In the genomic region with DNA sequence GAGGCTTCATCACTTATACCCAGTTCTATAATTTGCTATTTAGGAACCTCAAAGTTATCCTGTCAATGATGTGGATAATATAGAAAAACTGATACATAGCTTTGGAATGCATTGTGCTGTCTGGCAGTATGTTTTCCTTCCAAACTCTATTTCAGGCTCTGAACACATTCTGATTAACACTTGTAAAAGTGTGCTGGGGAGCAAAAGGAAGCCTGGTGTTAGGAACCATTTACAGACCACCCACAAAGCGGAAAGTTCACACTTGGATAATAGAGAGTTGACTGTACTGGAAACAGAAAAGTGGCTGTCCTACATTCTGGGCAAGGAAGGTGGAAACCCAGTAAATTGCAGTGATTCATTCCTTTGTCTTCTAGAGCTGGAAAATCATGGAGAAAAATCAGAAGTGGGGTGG, we compare ENCODE assay signal across 11 cellular contexts.
A peak's percentile ranks its signal among the peaks of the same experiment; 100 is the strongest.
DNase-seq lines count a peak whose midpoint lies in the region; ATAC-seq and TF ChIP-seq lines count a peak whose summit lies in the region.
"Had no signal": no experiment of that assay in that cellular context is flagged by ENCODE, and none has a peak within 500 bp of the region (broad histone marks: within the 10 kb centered on the region; RNA-seq: fewer than 3 reads in every experiment).

No MANE protein-coding gene starts in this region.

- 92% methylated on average over 1 of the region's 1 CpG; no CpG with 5 or more reads in 1 of the 2 experiments for WGBS in endodermal cell (ENCODE audit: insufficient coverage in 1 of 2, insufficient read length in 1 of 2), 2 experiments

- H3K27me3 ChIP-seq in PC-3 (ENCODE audit: low read length) = no peaks in the 10 kb centered on the region
- no peaks in the 10 kb centered on the region for H3K27me3 ChIP-seq in endodermal cell (ENCODE audit: control insufficient read depth, insufficient read depth, low read length, poor library complexity, severe bottlenecking)
- H3K27me3 ChIP-seq in vagina = no peaks in the 10 kb centered on the region

- intact Hi-C loops in PC-3 (cut with micrococcal nuclease) = loop anchor here (1.0 to 5.0 kb wide), 3 partner anchors 28 to 85 kb away; no protein-coding TSS in a partner anchor
- intact Hi-C loops in vagina (cut with DNase I) = no loop called here

- no peaks in the 10 kb centered on the region for H3K27me3 Mint-ChIP-seq in endodermal cell (ENCODE audit: insufficient read depth)
- H3K27me3 Mint-ChIP-seq in memory B cell = no peaks in the 10 kb centered on the region

- H3K36me3 Mint-ChIP-seq in endodermal cell (ENCODE audit: low read depth) (peaks cover 7% of the 10 kb centered on the region), memory B cell (peaks cover 38% of the 10 kb centered on the region)

- POLR2A ChIA-PET in PC-3 (lab: Charles Lee; ENCODE audit: unreplicated experiment) = interaction anchor here (0.6 kb wide), 1 partner anchor 114 kb away, joined by 3 read pairs; no protein-coding TSS in a partner anchor

- H3F3A ChIP-seq in PC-3 (ENCODE audit: low read length, unreplicated experiment) = peaks cover 5% of the 10 kb centered on the region

- H3K4me2 ChIP-seq in PC-3 (ENCODE audit: low read length) = peak overlapping the region; percentile 40

- H3K9me3 Mint-ChIP-seq in endodermal cell = no peaks in the 10 kb centered on the region
- H3K9me3 Mint-ChIP-seq in memory B cell = no peaks in the 10 kb centered on the region

- BruUV-seq in PC-3 (replicated peaks; lab: Mats Ljungman, UMichigan) = no TSS peak

- H3K9ac ChIP-seq in PC-3 (ENCODE audit: low read length) (no peak overlapping the region), endodermal cell (ENCODE audit: extremely low read depth, low read length, poor library complexity, severe bottlenecking) (no peak overlapping the region)

- peak; percentile 83 for ATAC-seq in PC-3
- ATAC-seq in memory B cell (ENCODE audit: low read depth) = no peak
- no peak for ATAC-seq in GM18909 (IDR thresholded peaks at IDR 0.05; ENCODE audit: poor library complexity, unreplicated experiment)

- H3K27ac Mint-ChIP-seq in endodermal cell (peak overlapping the region; percentile 22), memory B cell (peak overlapping the region; percentile 15)

- H4K20me1 ChIP-seq in PC-3 (ENCODE audit: low read length) = no peaks in the 10 kb centered on the region

- H3K4me1 Mint-ChIP-seq in endodermal cell = peaks cover 48% of the 10 kb centered on the region
- no peaks in the 10 kb centered on the region for H3K4me1 Mint-ChIP-seq in memory B cell

- no peak for TF ChIP-seq POLR2A in vagina (IDR thresholded peaks at IDR 0.05)

- no peak overlapping the region for H3K4me3 ChIP-seq in PC-3 (ENCODE audit: low read length)
- no peak overlapping the region for H3K4me3 ChIP-seq in endodermal cell (ENCODE audit: low read length)
- H3K4me3 ChIP-seq in vagina = no peak overlapping the region
- H3K4me3 ChIP-seq: SK-N-MC had no signal

- H3K79me2 ChIP-seq in PC-3 (ENCODE audit: low read length) = no peaks in the 10 kb centered on the region

- H3K4me3 Mint-ChIP-seq in endodermal cell (no peak overlapping the region), memory B cell (no peak overlapping the region)

- H3K4me1 ChIP-seq in PC-3 (ENCODE audit: insufficient read depth, low read length) = peaks cover 23% of the 10 kb centered on the region
- H3K4me1 ChIP-seq in endodermal cell (ENCODE audit: control insufficient read depth, insufficient read depth, low read length) = peaks cover 20% of the 10 kb centered on the region
- peaks cover 67% of the 10 kb centered on the region for H3K4me1 ChIP-seq in vagina

- TF ChIP-seq CTCF in PC-3 (conservative IDR thresholded peaks at IDR 0.05; ENCODE audit: low read depth, low read length) (no peak), endodermal cell (conservative IDR thresholded peaks at IDR 0.05) (no peak), vagina (IDR thresholded peaks at IDR 0.05) (no peak)

- H2AFZ ChIP-seq in PC-3 (ENCODE audit: low read length) = no peak overlapping the region

- H3K9me3 ChIP-seq in PC-3 (ENCODE audit: low read length) = no peaks in the 10 kb centered on the region
- no peaks in the 10 kb centered on the region for H3K9me3 ChIP-seq in endodermal cell (ENCODE audit: control insufficient read depth, low read length)
- no peaks in the 10 kb centered on the region for H3K9me3 ChIP-seq in vagina

- H3K36me3 ChIP-seq in PC-3 (ENCODE audit: low read depth, low read length) (no peaks in the 10 kb centered on the region), endodermal cell (ENCODE audit: control insufficient read depth, insufficient read depth, low read length) (no peaks in the 10 kb centered on the region), vagina (no peaks in the 10 kb centered on the region)

- DNase-seq in PC-3 (peak; percentile 74), endodermal cell (no peak), memory B cell (ENCODE audit: low spot score in 2 of 2) (no peak), vagina (ENCODE audit: extremely low spot score in 2 of 2) (no peak), T-helper 2 cell (no peak)
- DNase-seq in activated CD4-positive, CD25-positive, alpha-beta regulatory T cell (lab: John Stamatoyannopoulos, UW) = no peak
- DNase-seq: activated CD8-positive, alpha-beta memory T cell treated with anti-CD3 and anti-CD28 coated beads, Interleukin-2, amount 50 U/mL, for 4 hours; kidney; NCI-H1436 had no signal

- no peaks in the 10 kb centered on the region for H3K9me2 ChIP-seq in PC-3 (replicated peaks; ENCODE audit: low read length)

- CTCF ChIA-PET in PC-3 (lab: Charles Lee) = no interaction called here

- H3K27ac ChIP-seq in PC-3 (ENCODE audit: low read length) = peak overlapping the region; percentile 37
- peak overlapping the region; percentile 19 for H3K27ac ChIP-seq in endodermal cell (ENCODE audit: low read depth, low read length)
- H3K27ac ChIP-seq in vagina = peak overlapping the region; percentile 86
- H3K27ac ChIP-seq: SK-N-MC had no signal

Comparison
In these comparisons a context has a peak if more than half of its experiments do, and no peak if none do; other contexts are left out.
1. H3K27ac ChIP-seq: peak in every context shown above with its lines; median percentile 86 in vagina; 37 in PC-3; 19 in endodermal cell.